In genomic region chr1:86779308-86780191, GRCh38 we compare ENCODE assay signal across 12 cellular contexts.
DNase-seq lines count a peak whose midpoint lies in the region; ATAC-seq, FAIRE-seq and TF ChIP-seq lines count a peak whose summit lies in the region.
"Had no signal": no experiment of that assay in that cellular context is flagged by ENCODE, and none has a peak within 500 bp of the region (broad histone marks: within the 10 kb centered on the region; RNA-seq: fewer than 3 reads in every experiment).

No MANE protein-coding gene starts in this region.

- POLR2A ChIA-PET in A549 (lab: Yijun Ruan, JAX), result interaction anchor here (1.8 kb wide), 1 partner anchor 75 kb away, joined by 6 read pairs; the partner anchor contains the start of gene SH3GLB1
- POLR2A ChIA-PET in activated CD4-positive, alpha-beta memory T cell treated with anti-CD3 and anti-CD28 coated beads, Interleukin-2, amount 10 ng/mL, durations not matched to agents 7 days and 5 days (lab: Charles Lee), result no interaction called here

- no peak overlapping the region for H3K27ac Mint-ChIP-seq in activated CD4-positive, alpha-beta memory T cell treated with anti-CD3 and anti-CD28 coated beads, Interleukin-2, amount 10 ng/mL, durations not matched to agents 7 days and 5 days

- TF ChIP-seq RAD21 in A549 (conservative IDR thresholded peaks at IDR 0.05 in 1 of 2, IDR thresholded peaks at IDR 0.05 in 1 of 2), result no peak

- H3K36me3 ChIP-seq in adipocyte (ENCODE audit: control insufficient read depth, insufficient read depth, low read length, severe bottlenecking) (no peaks in the 10 kb centered on the region), adrenal gland (replicated peaks in 1 of 2) (no peaks in the 10 kb centered on the region)
- H3K36me3 ChIP-seq: tibial artery had no signal

- DNase-seq in A549 (ENCODE audit: low read depth in 1 of 2, low spot score in 1 of 2), result no peak
- DNase-seq in HT1080 (ENCODE audit: low read depth), result peak; percentile 32
- DNase-seq in adipocyte (ENCODE audit: low read depth), result peak; percentile 60
- DNase-seq in iris pigment epithelial cell (ENCODE audit: low read depth), result peak; percentile 91
- DNase-seq in activated CD4-positive, alpha-beta memory T cell treated with anti-CD3 and anti-CD28 coated beads, Interleukin-2, amount 10 ng/mL, durations not matched to agents 7 days and 5 days, result no peak
- no peak for DNase-seq in adrenal gland
- DNase-seq in D341Med (ENCODE audit: low spot score), result no peak
- DNase-seq: NCI-H1417 treated with DMSO at 0.1 percent for 48 hours, tibial artery had no signal

- ATAC-seq in A549 (no peak), HG03432 (IDR thresholded peaks at IDR 0.05; ENCODE audit: unreplicated experiment) (no peak)

- H3K4me1 Mint-ChIP-seq in activated CD4-positive, alpha-beta memory T cell treated with anti-CD3 and anti-CD28 coated beads, Interleukin-2, amount 10 ng/mL, durations not matched to agents 7 days and 5 days, result peaks cover under 1% of the 10 kb centered on the region

- intact Hi-C loops in adrenal gland (cut with DNase I), result no loop called here

- peak overlapping the region; percentile 75 to 79; a peak in 5 of 6 replicates for H3K27ac ChIP-seq in A549
- no peak overlapping the region for H3K27ac ChIP-seq in adrenal gland
- H3K27ac ChIP-seq: tibial artery had no signal

- no peak overlapping the region for H3K4me3 Mint-ChIP-seq in activated CD4-positive, alpha-beta memory T cell treated with anti-CD3 and anti-CD28 coated beads, Interleukin-2, amount 10 ng/mL, durations not matched to agents 7 days and 5 days

- no peak for FAIRE-seq in A549 (lab: Jason Lieb, UNC)
- FAIRE-seq: G401.6, RCC 7860 had no signal

- no peaks in the 10 kb centered on the region for H3K9me3 Mint-ChIP-seq in activated CD4-positive, alpha-beta memory T cell treated with anti-CD3 and anti-CD28 coated beads, Interleukin-2, amount 10 ng/mL, durations not matched to agents 7 days and 5 days

- CTCF ChIA-PET in A549 (lab: Yijun Ruan, JAX), result interaction anchor here (1.9 kb wide), 1 partner anchor 9 kb away, joined by 7 read pairs; no protein-coding TSS in a partner anchor
- CTCF ChIA-PET in activated CD4-positive, alpha-beta memory T cell treated with anti-CD3 and anti-CD28 coated beads, Interleukin-2, amount 10 ng/mL, durations not matched to agents 7 days and 5 days (lab: Charles Lee), result no interaction called here

- peaks cover 43% of the 10 kb centered on the region for H3K4me1 ChIP-seq in A549
- H3K4me1 ChIP-seq in adipocyte (ENCODE audit: control insufficient read depth, insufficient read depth, low read length), result peaks cover 59% of the 10 kb centered on the region
- peaks cover 10 to 19% of the 10 kb centered on the region in 2 donors for H3K4me1 ChIP-seq in adrenal gland (replicated peaks in 1 of 2)

- H3K9me3 ChIP-seq in A549 (no peaks in the 10 kb centered on the region), adipocyte (ENCODE audit: control insufficient read depth, low read length) (peaks cover 4% of the 10 kb centered on the region), adrenal gland (replicated peaks in 1 of 3) (no peaks in the 10 kb centered on the region)
- H3K9me3 ChIP-seq: tibial artery had no signal

- H3K27me3 ChIP-seq in adipocyte (replicated peaks; ENCODE audit: control insufficient read depth, insufficient read depth, low read length) (no peaks in the 10 kb centered on the region), adrenal gland (no peaks in the 10 kb centered on the region)
- H3K27me3 ChIP-seq: tibial artery had no signal

- WGBS in A549 (ENCODE audit: missing lambda C conversion rate), result 82% methylated on average over 8 of the region's 8 CpGs
- WGBS in adrenal gland, 4 donors, result 84 to 92% (median 90%) methylated on average over 8 of the region's 8 CpGs

- H3K27me3 Mint-ChIP-seq in activated CD4-positive, alpha-beta memory T cell treated with anti-CD3 and anti-CD28 coated beads, Interleukin-2, amount 10 ng/mL, durations not matched to agents 7 days and 5 days, result no peaks in the 10 kb centered on the region

- H3K4me2 ChIP-seq in A549, result peak overlapping the region; percentile 15; the same call in 1 of the 3 replicates

- H3K9ac ChIP-seq in adipocyte (ENCODE audit: low read length), result no peak overlapping the region

- TF ChIP-seq CTCF in A549 (IDR thresholded peaks at IDR 0.05), result no peak
- no peak for TF ChIP-seq CTCF in adrenal gland (IDR thresholded peaks at IDR 0.05)

- no peaks in the 10 kb centered on the region for H3K36me3 Mint-ChIP-seq in activated CD4-positive, alpha-beta memory T cell treated with anti-CD3 and anti-CD28 coated beads, Interleukin-2, amount 10 ng/mL, durations not matched to agents 7 days and 5 days (ENCODE audit: low read depth)

- TF ChIP-seq EP300 in A549 (IDR thresholded peaks at IDR 0.05), result no peak

- H3K4me3 ChIP-seq in A549 (no peak overlapping the region), adipocyte (ENCODE audit: low read length) (peak overlapping the region; percentile 30), adrenal gland (no peak overlapping the region)
- H3K4me3 ChIP-seq: tibial artery had no signal

- TF ChIP-seq POLR2A in A549 (IDR thresholded peaks at IDR 0.05; ENCODE audit: low read length) (no peak), adrenal gland (IDR thresholded peaks at IDR 0.05) (no peak)

TF ChIP-seq in A549, 52 proteins besides CTCF, POLR2A, EP300 and RAD21:
- TF ChIP-seq CEBPB (IDR thresholded peaks at IDR 0.05), result no peak
- TF ChIP-seq ZNF302 (CRISPR knock-in tag; IDR thresholded peaks at IDR 0.05), result no peak
- TF ChIP-seq GATA3 (IDR thresholded peaks at IDR 0.05; ENCODE audit: borderline replicate concordance), result no peak
- TF ChIP-seq RNF2 (IDR thresholded peaks at IDR 0.05; ENCODE audit: borderline replicate concordance, low read depth), result no peak
- TF ChIP-seq TP53 (CRISPR knock-in tag; IDR thresholded peaks at IDR 0.05), result no peak
- no peak for TF ChIP-seq USF2 (IDR thresholded peaks at IDR 0.05)
- TF ChIP-seq HOXA7 (CRISPR knock-in tag; IDR thresholded peaks at IDR 0.05), result no peak
- TF ChIP-seq FOSB (CRISPR knock-in tag; IDR thresholded peaks at IDR 0.05), result no peak
- no peak for TF ChIP-seq RFX5 (IDR thresholded peaks at IDR 0.05)

Comparison
In these comparisons a context has a peak if more than half of its experiments do, and no peak if none do; other contexts are left out.
1. DNase-seq: peak in HT1080 (single experiment), adipocyte (single experiment) and iris pigment epithelial cell (single experiment); none in A549 (0 of 2), activated CD4-positive, alpha-beta memory T cell treated with anti-CD3 and anti-CD28 coated beads, Interleukin-2, amount 10 ng/mL, durations not matched to agents 7 days and 5 days (single experiment), adrenal gland (0 of 7) and D341Med (single experiment).
2. H3K27ac ChIP-seq: peak in A549 (2 of 2); none in adrenal gland (0 of 5).